6 cellular contexts compared by ENCODE assay signal in the genomic region with DNA sequence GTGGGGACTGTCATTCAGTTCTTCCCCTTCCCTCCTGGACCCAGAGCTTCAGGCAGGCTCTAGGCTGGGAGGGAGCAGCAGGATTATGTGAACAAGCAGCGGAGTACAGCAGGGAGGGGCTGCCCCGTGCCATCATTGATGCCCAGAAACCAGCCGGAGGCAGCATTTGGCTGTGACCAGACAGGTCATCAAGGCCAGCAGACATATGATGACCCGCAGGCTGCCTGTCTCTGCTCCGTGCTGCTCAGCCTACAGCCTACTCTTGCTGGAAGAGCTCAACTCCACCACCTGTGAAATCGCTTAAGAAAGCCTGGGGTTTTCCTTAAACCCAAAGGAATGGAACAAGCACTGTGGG. TPM values are rescaled to one million over a fixed set of nuclear protein-coding genes. Genes with fewer than 3 reads are reported as not detected.
DNase-seq lines count a peak whose midpoint lies in the region; ATAC-seq, FAIRE-seq and TF ChIP-seq lines count a peak whose summit lies in the region.
"Had no signal": no experiment of that assay in that cellular context is flagged by ENCODE, and none has a peak within 500 bp of the region (broad histone marks: within the 10 kb centered on the region; RNA-seq: fewer than 3 reads in every experiment).

No MANE protein-coding gene starts in this region.

- peaks cover 48 to 65% of the 10 kb centered on the region in 2 experiments for H3K36me3 ChIP-seq in keratinocyte (ENCODE audit: control insufficient read depth in 2 of 2, extremely low read depth in 1 of 2, insufficient read depth in 2 of 2, low read length in 2 of 2)

- H3K4me1 ChIP-seq in keratinocyte (ENCODE audit: control insufficient read depth, extremely low read depth, insufficient read depth, low read length), result peaks cover 34% of the 10 kb centered on the region

- dilution Hi-C loops in keratinocyte (cut with MboI; ENCODE audit: extremely low pct_ligation_motif_present, low sequenced_read_pairs), result no loop called here

- H4K20me1 ChIP-seq in keratinocyte (ENCODE audit: control insufficient read depth, extremely low read depth, insufficient read depth, low read length), result peaks cover 62% of the 10 kb centered on the region

- FAIRE-seq in keratinocyte (lab: Jason Lieb, UNC), result no peak
- FAIRE-seq: colon had no signal

- peak overlapping the region in 1 of 3 experiments; percentile 19 for H3K4me3 ChIP-seq in keratinocyte (ENCODE audit: control insufficient read depth in 2 of 3, extremely low read depth in 1 of 3, insufficient read depth in 2 of 3, low read depth in 1 of 3, low read length in 3 of 3)

- peaks cover 91% of the 10 kb centered on the region for H3K79me2 ChIP-seq in keratinocyte (ENCODE audit: control insufficient read depth, insufficient read depth, low read length)

- H3K27me3 ChIP-seq in keratinocyte (ENCODE audit: control insufficient read depth, extremely low read depth, insufficient read depth, low read length), result no peaks in the 10 kb centered on the region

- TF ChIP-seq CTCF in keratinocyte (optimal IDR thresholded peaks at IDR 0.05 in 1 of 3, IDR thresholded peaks at IDR 0.05 in 1 of 3, conservative IDR thresholded peaks at IDR 0.05 in 1 of 3; ENCODE audit: extremely low read depth in 1 of 3, insufficient read depth in 2 of 3, low read length in 3 of 3), result no peak

- DNase-seq in keratinocyte (ENCODE audit: low read depth, low spot score), result no peak
- DNase-seq: DMS 273 treated with DMSO at 0.1 percent for 48 hours had no signal

- no peaks in the 10 kb centered on the region for H3K9me3 ChIP-seq in keratinocyte (ENCODE audit: control insufficient read depth, low read depth, low read length)

- peak overlapping the region; percentile 28 for H3K9ac ChIP-seq in keratinocyte (ENCODE audit: control insufficient read depth, extremely low read depth, insufficient read depth, low read length)

- peak overlapping the region; percentile 49 for H3K27ac ChIP-seq in keratinocyte (ENCODE audit: control insufficient read depth, insufficient read depth, low read length)

- no peak overlapping the region for H2AFZ ChIP-seq in keratinocyte (ENCODE audit: control insufficient read depth, low read length)

- H3K4me2 ChIP-seq in keratinocyte (ENCODE audit: control insufficient read depth, extremely low read depth, insufficient read depth, low read depth, low read length), result peak overlapping the region; percentile 27

- H3K9me1 ChIP-seq in keratinocyte (ENCODE audit: control insufficient read depth, extremely low read depth, insufficient read depth, low read length), result peaks cover 6% of the 10 kb centered on the region

- ATAC-seq in GM18867 (IDR thresholded peaks at IDR 0.05; ENCODE audit: unreplicated experiment), result no peak
- ATAC-seq: activated CD4-positive, CD25-positive, alpha-beta regulatory T cell treated with anti-CD3 and anti-CD28 coated beads, Interleukin-2, amount 50 U/mL, for 24 hours had no signal

RNA-seq across cellular contexts. Expression of a gene that starts 4.9 kb away (rescaled TPM):
- polyA plus RNA-seq in keratinocyte, result 24.8 to 51.0 TPM (median 32.8 TPM) in 3 replicates
- polyA plus RNA-seq in keratinocyte (2011; ENCODE audit: low read depth), result 40.9 TPM
- polyA plus RNA-seq in keratinocyte (2011; cell fraction: cytosol; rRNA removed), result 21.0 and 28.6 TPM in 2 replicates
- 92.1 and 94.8 TPM in 2 replicates for polyA plus RNA-seq in keratinocyte (2011; cell fraction: nucleus; rRNA removed)
- polyA plus RNA-seq in keratinocyte (2012; ENCODE audit: low replicate concordance), result 61.1 and 71.4 TPM in 2 replicates
- 45.2 to 103 TPM (median 54.5 TPM) in 3 replicates for polyA minus RNA-seq in keratinocyte
- polyA minus RNA-seq in keratinocyte (2011; cell fraction: cytosol; rRNA and poly(A)+ RNA removed), result 99.4 TPM
- polyA minus RNA-seq in keratinocyte (2011; cell fraction: nucleus; rRNA and poly(A)+ RNA removed), result 96.4 and 111 TPM in 2 replicates

RNA-seq across cellular contexts. Expression of a gene that starts 15.8 kb away (rescaled TPM):
- 2.4 to 8.3 TPM (median 4.5 TPM) in 3 replicates for polyA plus RNA-seq in keratinocyte
- 5.5 TPM for polyA plus RNA-seq in keratinocyte (2011; ENCODE audit: low read depth)
- 4.1 and 4.2 TPM in 2 replicates for polyA plus RNA-seq in keratinocyte (2011; cell fraction: cytosol; rRNA removed)
- 13.6 and 13.9 TPM in 2 replicates for polyA plus RNA-seq in keratinocyte (2011; cell fraction: nucleus; rRNA removed)
- 9.5 and 18.7 TPM in 2 replicates for polyA plus RNA-seq in keratinocyte (2012; ENCODE audit: low replicate concordance)
- 2.9 to 4.9 TPM (median 4.6 TPM) in 3 replicates for polyA minus RNA-seq in keratinocyte
- 3.1 TPM for polyA minus RNA-seq in keratinocyte (2011; cell fraction: cytosol; rRNA and poly(A)+ RNA removed)
- 5.7 and 7.1 TPM in 2 replicates for polyA minus RNA-seq in keratinocyte (2011; cell fraction: nucleus; rRNA and poly(A)+ RNA removed)

RNA-seq across cellular contexts. Expression of a gene that starts 18.0 kb away (rescaled TPM):
- polyA plus RNA-seq in keratinocyte, result 9.7 to 21.1 TPM (median 10.9 TPM) in 3 replicates
- 13.1 TPM for polyA plus RNA-seq in keratinocyte (2011; ENCODE audit: low read depth)
- 5.6 and 9.2 TPM in 2 replicates for polyA plus RNA-seq in keratinocyte (2011; cell fraction: cytosol; rRNA removed)
- polyA plus RNA-seq in keratinocyte (2011; cell fraction: nucleus; rRNA removed), result 28.2 and 30.9 TPM in 2 replicates
- 11.5 and 12.6 TPM in 2 replicates for polyA plus RNA-seq in keratinocyte (2012; ENCODE audit: low replicate concordance)
- 12.6 to 19.0 TPM (median 16.8 TPM) in 3 replicates for polyA minus RNA-seq in keratinocyte
- polyA minus RNA-seq in keratinocyte (2011; cell fraction: cytosol; rRNA and poly(A)+ RNA removed), result 25.7 TPM
- polyA minus RNA-seq in keratinocyte (2011; cell fraction: nucleus; rRNA and poly(A)+ RNA removed), result 17.1 and 28.2 TPM in 2 replicates

RNA-seq across cellular contexts. Expression of a gene that starts 26.9 kb away (rescaled TPM):
- 5.1 to 6.0 TPM (median 5.1 TPM) in 3 replicates for polyA plus RNA-seq in keratinocyte
- polyA plus RNA-seq in keratinocyte (2011; ENCODE audit: low read depth), result 8.6 TPM
- 2.8 and 4.3 TPM in 2 replicates for polyA plus RNA-seq in keratinocyte (2011; cell fraction: cytosol; rRNA removed)
- 6.3 and 7.6 TPM in 2 replicates for polyA plus RNA-seq in keratinocyte (2011; cell fraction: nucleus; rRNA removed)
- polyA plus RNA-seq in keratinocyte (2012; ENCODE audit: low replicate concordance), result 7.3 and 9.8 TPM in 2 replicates
- polyA minus RNA-seq in keratinocyte, result 2.4 to 17.0 TPM (median 3.1 TPM) in 3 replicates
- 7.3 TPM for polyA minus RNA-seq in keratinocyte (2011; cell fraction: cytosol; rRNA and poly(A)+ RNA removed)
- 1.8 and 3.2 TPM in 2 replicates for polyA minus RNA-seq in keratinocyte (2011; cell fraction: nucleus; rRNA and poly(A)+ RNA removed)

RNA-seq across cellular contexts. Expression of a gene that starts 42.6 kb away (rescaled TPM):
- polyA plus RNA-seq in keratinocyte, result not detected in 3 replicates
- polyA plus RNA-seq in keratinocyte (2011; ENCODE audit: low read depth), result not detected
- polyA plus RNA-seq in keratinocyte (2011; cell fraction: cytosol; rRNA removed), result not detected in 2 replicates
- not detected in 2 replicates for polyA plus RNA-seq in keratinocyte (2011; cell fraction: nucleus; rRNA removed)
- 0.17 TPM in 1 of 2 replicates, not detected in the other for polyA plus RNA-seq in keratinocyte (2012; ENCODE audit: low replicate concordance)
- not detected in 3 replicates for polyA minus RNA-seq in keratinocyte
- not detected for polyA minus RNA-seq in keratinocyte (2011; cell fraction: cytosol; rRNA and poly(A)+ RNA removed)
- not detected in 2 replicates for polyA minus RNA-seq in keratinocyte (2011; cell fraction: nucleus; rRNA and poly(A)+ RNA removed)
- polyA plus RNA-seq: thymus had no signal
